ENCODE assay signal across 3 cellular contexts in genomic region chr6:154506108-154506507, GRCh38.
A peak's percentile ranks its signal among the peaks of the same experiment; 100 is the strongest.
TF ChIP-seq lines count a peak whose summit lies in the region.

No MANE protein-coding gene starts in this region.

TF ChIP-seq in WTC11, 78 proteins besides CTCF, POLR2A, EP300 and RAD21 (continued from another document):
- peak; percentile 56; the same call in 1 of the 2 replicates for TF ChIP-seq ZNF512 (CRISPR knock-in tag; IDR thresholded peaks at IDR 0.05; ENCODE audit: borderline replicate concordance)
- no peak for TF ChIP-seq GRHL2 (CRISPR knock-in tag; IDR thresholded peaks at IDR 0.05; ENCODE audit: insufficient replicate concordance, severe bottlenecking)

TF ChIP-seq in K562, 482 proteins besides CTCF, POLR2A, EP300 and RAD21 (continued from another document):
- no peak for TF ChIP-seq ZNF318 (IDR thresholded peaks at IDR 0.05; ENCODE audit: borderline replicate concordance in 1 of 2, low read depth in 1 of 2)
- TF ChIP-seq ZNF512 (tag; IDR thresholded peaks at IDR 0.05), result peak; percentile 78

TF ChIP-seq in liver, 16 proteins besides CTCF, POLR2A, EP300 and RAD21 (continued from another document):
- TF ChIP-seq REST (IDR thresholded peaks at IDR 0.05) (no peak), JUND (IDR thresholded peaks at IDR 0.05) (no peak), FOXA1 (IDR thresholded peaks at IDR 0.05) (no peak), ZBTB33 (IDR thresholded peaks at IDR 0.05) (no peak), HNF4G (IDR thresholded peaks at IDR 0.05) (no peak)
